Comparison of ENCODE assay signal across 25 cellular contexts in genomic region chr6:50211582-50211981, GRCh38.
"Had no signal": no experiment of that assay in that cellular context is flagged by ENCODE, and none has a peak within 500 bp of the region (broad histone marks: within the 10 kb centered on the region; RNA-seq: fewer than 3 reads in every experiment).

No MANE protein-coding gene starts in this region.

- H3K27ac ChIP-seq: coronary artery, dorsolateral prefrontal cortex, esophagus muscularis mucosa, foreskin keratinocyte, gastroesophageal sphincter, heart left ventricle, hepatocyte, left lung, lower lobe of right lung had no signal

- H3K4me2 ChIP-seq: hepatocyte had no signal

- H3K79me2 ChIP-seq: hepatocyte had no signal

- H3K36me3 ChIP-seq: esophagus muscularis mucosa, gastroesophageal sphincter, heart left ventricle, left lung, lower lobe of right lung had no signal

- H3K36me3 Mint-ChIP-seq: immature natural killer cell, mesothelial cell of epicardium, naive B cell had no signal

- H3K4me3 ChIP-seq: coronary artery, dorsolateral prefrontal cortex, esophagus muscularis mucosa, gastroesophageal sphincter, heart left ventricle, hepatocyte, left lung, lower lobe of right lung, mucosa of descending colon had no signal

- H3K4me1 Mint-ChIP-seq: immature natural killer cell, naive B cell had no signal

- H3K4me1 ChIP-seq: esophagus muscularis mucosa, foreskin keratinocyte, gastroesophageal sphincter, heart left ventricle, left lung, lower lobe of right lung had no signal

- FAIRE-seq: colon, endothelial cell of umbilical vein, frontal cortex had no signal

- H3K9me3 ChIP-seq: esophagus muscularis mucosa, gastroesophageal sphincter, left lung, lower lobe of right lung, mucosa of descending colon had no signal

- H2AFZ ChIP-seq: hepatocyte had no signal

- H3K27ac Mint-ChIP-seq: immature natural killer cell, mesothelial cell of epicardium, naive B cell had no signal

- H3K27me3 Mint-ChIP-seq: naive B cell had no signal

- DNase-seq: dermis blood vessel endothelial cell; dorsolateral prefrontal cortex; effector CD4-positive, alpha-beta T cell; effector memory CD4-positive, alpha-beta T cell; foreskin keratinocyte; heart left ventricle; hypothalamus; immature natural killer cell; islet precursor cell; kidney; kidney glomerular epithelial cell; left lung; left ventricle myocardium superior; lower lobe of right lung; mesenchymal stem cell; mucosa of descending colon; naive B cell had no signal

- H3K4me3 Mint-ChIP-seq: immature natural killer cell, mesothelial cell of epicardium, naive B cell had no signal

- H3K27me3 ChIP-seq: esophagus muscularis mucosa, foreskin keratinocyte, gastroesophageal sphincter, heart left ventricle, hepatocyte, left lung had no signal

- ATAC-seq: foreskin keratinocyte, gastroesophageal sphincter, heart left ventricle, left lung, left ventricle myocardium superior, lower lobe of right lung, mucosa of descending colon had no signal
